In genomic region chr10:120183546-120183945, GRCh38 we compare ENCODE assay signal across 28 cellular contexts.
"Had no signal": no experiment of that assay in that cellular context is flagged by ENCODE, and none has a peak within 500 bp of the region (broad histone marks: within the 10 kb centered on the region; RNA-seq: fewer than 3 reads in every experiment).

No MANE protein-coding gene starts in this region.

- H3K4me2 ChIP-seq: smooth muscle cell had no signal

- H3K36me3 ChIP-seq: ovary, spleen, suprapubic skin, tibial nerve, upper lobe of left lung, vagina had no signal

- H3K27me3 ChIP-seq: ovary, suprapubic skin, testis, tibial nerve, upper lobe of left lung, vagina had no signal

- H3K27ac ChIP-seq: ovary, parathyroid adenoma, psoas muscle, skin epidermis, spleen, suprapubic skin, testis, tibial nerve, upper lobe of left lung, vagina had no signal

- FAIRE-seq: urothelium cell line had no signal

- H3K4me1 ChIP-seq: parathyroid adenoma, psoas muscle, spleen, testis, tibial nerve, upper lobe of left lung, vagina had no signal

- H3K9ac ChIP-seq: parathyroid adenoma had no signal

- H3K9me3 ChIP-seq: ovary, psoas muscle, spleen, suprapubic skin, testis, tibial nerve, upper lobe of left lung, vagina had no signal

- ATAC-seq: naive thymus-derived CD8-positive, alpha-beta T cell; psoas muscle; right cardiac atrium; sciatic nerve; stimulated activated memory B cell treated with anti-CD40 and anti-IgM and Interleukin-4, amounts not matched to agents 10 μg/mL and 1 μg/mL and 100 μg/mL, for 72 hours; stimulated activated naive CD8-positive, alpha-beta T cell treated with anti-CD3 and anti-CD28 coated beads, Interleukin-15, amount 100 ng/mL, for 72 hours; stimulated activated naive CD8-positive, alpha-beta T cell treated with anti-CD3 and anti-CD28 coated beads, Interleukin-15, Interleukin-2, amounts not matched to agents 100 U/mL and 50 U/mL, for 24 hours had no signal

- H2AFZ ChIP-seq: parathyroid adenoma had no signal

- H3K4me3 ChIP-seq: ovary, psoas muscle, skin epidermis, smooth muscle cell, spleen, suprapubic skin, testis, tibial nerve, upper lobe of left lung, vagina had no signal

- DNase-seq: naive thymus-derived CD8-positive, alpha-beta T cell; nephron progenitor cell; occipital lobe; ovary; psoas muscle; right cardiac atrium; spleen; stimulated activated CD4-positive, alpha-beta T cell treated with anti-CD3 and anti-CD28 coated beads, Interleukin-12 subunit alpha, Interleukin-12 subunit beta, amount 100 ng/mL, for 4 hours; stimulated activated CD4-positive, alpha-beta T cell treated with anti-CD3 and anti-CD28 coated beads, Interleukin-1b, Interleukin-23, amount 100 ng/mL, for 48 hours; stimulated activated CD4-positive, alpha-beta T cell treated with anti-CD3 and anti-CD28 coated beads, Interleukin-4, amount 100 ng/mL, for 1 hour; stimulated activated CD4-positive, alpha-beta T cell treated with anti-CD3 and anti-CD28 coated beads, Interleukin-4, amount 100 ng/mL, for 4 hours; stimulated activated CD8-positive, alpha-beta memory T cell treated with anti-CD3 and anti-CD28 coated beads, Interleukin-4, amount 100 ng/mL, for 48 hours; stimulated activated naive CD4-positive, alpha-beta T cell; stimulated activated naive CD8-positive, alpha-beta T cell treated with anti-CD3 and anti-CD28 coated beads, Interleukin-15, amount 100 ng/mL, for 72 hours; stimulated activated naive CD8-positive, alpha-beta T cell treated with anti-CD3 and anti-CD28 coated beads, Interleukin-15, Interleukin-2, amounts not matched to agents 100 U/mL and 50 U/mL, for 24 hours; substantia nigra; testis; trophoblast cell had no signal

- H3K79me2 ChIP-seq: parathyroid adenoma had no signal
